20 cellular contexts compared by ENCODE assay signal in the genomic region with DNA sequence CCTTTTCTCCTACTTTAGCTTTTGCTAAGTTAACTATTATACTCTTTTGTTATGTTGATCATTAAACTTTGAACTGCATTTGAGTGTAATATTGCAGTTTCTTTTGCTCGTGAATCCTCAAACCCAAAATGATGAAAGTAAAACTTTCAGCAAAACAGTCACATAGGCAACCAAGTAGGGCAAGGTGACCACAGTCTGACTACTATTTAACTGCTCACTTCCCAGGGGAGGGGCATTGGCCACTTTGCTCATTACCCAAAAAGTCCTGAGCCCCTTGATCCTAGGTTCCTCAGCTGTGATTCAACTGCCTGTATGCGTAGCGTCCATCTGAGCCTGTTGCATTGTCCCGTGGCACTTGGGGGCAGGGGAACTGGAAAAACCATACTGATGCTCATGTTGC. TPM values are rescaled to one million over a fixed set of nuclear protein-coding genes. Genes with fewer than 3 reads are reported as not detected.
"Had no signal": no experiment of that assay in that cellular context is flagged by ENCODE, and none has a peak within 500 bp of the region (broad histone marks: within the 10 kb centered on the region; RNA-seq: fewer than 3 reads in every experiment).

No MANE protein-coding gene starts in this region.

- H3K27ac ChIP-seq: breast epithelium, lower lobe of right lung, parathyroid adenoma, stomach, thoracic aorta had no signal

- H3K4me1 ChIP-seq: breast epithelium, lower lobe of right lung, parathyroid adenoma, stomach had no signal

- H3K36me3 ChIP-seq: breast epithelium, lower lobe of right lung, thoracic aorta had no signal

- H3K4me3 ChIP-seq: breast epithelium, lower lobe of right lung, stomach, thoracic aorta had no signal

- DNase-seq: activated CD4-positive, alpha-beta memory T cell treated with anti-CD3 and anti-CD28 coated beads, Interleukin-2, amount 10 ng/mL, durations not matched to agents 7 days and 5 days; activated CD4-positive, alpha-beta T cell treated with anti-CD3 and anti-CD28 coated beads for 36 hours; activated CD8-positive, alpha-beta memory T cell treated with anti-CD3 and anti-CD28 coated beads, Interleukin-2, amount 50 U/mL, for 4 hours; aorta; endodermal cell; erythroblast; hippocampal formation; lower lobe of right lung; stimulated activated CD4-positive, alpha-beta T cell treated with anti-CD3 and anti-CD28 coated beads, Interleukin-4, amount 100 ng/mL, for 4 hours; stomach had no signal

- H3K9me3 ChIP-seq: breast epithelium, lower lobe of right lung, stomach, thoracic aorta had no signal

- H2AFZ ChIP-seq: parathyroid adenoma had no signal

- H3K9ac ChIP-seq: parathyroid adenoma had no signal

- H3K27me3 ChIP-seq: breast epithelium, stomach had no signal

- ATAC-seq: activated CD4-positive, alpha-beta T cell treated with anti-CD3 and anti-CD28 coated beads for 36 hours; lower lobe of right lung had no signal

- H3K79me2 ChIP-seq: parathyroid adenoma had no signal

RNA-seq across cellular contexts. Expression of gene GPR119, which starts 33.3 kb away (rescaled TPM):
- total RNA-seq: activated CD4-positive, alpha-beta memory T cell treated with anti-CD3 and anti-CD28 coated beads, Interleukin-2, amount 10 ng/mL, durations not matched to agents 7 days and 5 days; activated CD4-positive, alpha-beta T cell treated with anti-CD3 and anti-CD28 coated beads for 36 hours; aorta; breast epithelium; chondrocyte; dermis microvascular lymphatic vessel endothelial cell; endodermal cell; glomerular endothelial cell; lower lobe of right lung; mesothelial cell of epicardium; renal cortical epithelial cell; skeletal muscle tissue; thoracic aorta; ureter had no signal
- polyA plus RNA-seq: aorta, stomach had no signal
